Comparison of ENCODE assay signal across 2 cellular contexts in genomic region chrX:55340896-55341433, GRCh38.
TF ChIP-seq lines count a peak whose summit lies in the region.

No MANE protein-coding gene starts in this region.

TF ChIP-seq in GM23338, 12 proteins besides CTCF, POLR2A, EP300 and RAD21 (continued from another document):
- no peak for TF ChIP-seq REST (IDR thresholded peaks at IDR 0.05; ENCODE audit: unreplicated experiment)
- TF ChIP-seq NANOG (IDR thresholded peaks at IDR 0.05; ENCODE audit: borderline replicate concordance): no peak
- no peak for TF ChIP-seq STAT1 (IDR thresholded peaks at IDR 0.05; ENCODE audit: unreplicated experiment)
- TF ChIP-seq ZNF114 (CRISPR knock-in tag; IDR thresholded peaks at IDR 0.05): no peak
- TF ChIP-seq POLR2AphosphoS5 (IDR thresholded peaks at IDR 0.05; ENCODE audit: low read depth): no peak
- no peak for TF ChIP-seq EZH2phosphoT487 (IDR thresholded peaks at IDR 0.05; ENCODE audit: unreplicated experiment)
- TF ChIP-seq, protein P1, sequence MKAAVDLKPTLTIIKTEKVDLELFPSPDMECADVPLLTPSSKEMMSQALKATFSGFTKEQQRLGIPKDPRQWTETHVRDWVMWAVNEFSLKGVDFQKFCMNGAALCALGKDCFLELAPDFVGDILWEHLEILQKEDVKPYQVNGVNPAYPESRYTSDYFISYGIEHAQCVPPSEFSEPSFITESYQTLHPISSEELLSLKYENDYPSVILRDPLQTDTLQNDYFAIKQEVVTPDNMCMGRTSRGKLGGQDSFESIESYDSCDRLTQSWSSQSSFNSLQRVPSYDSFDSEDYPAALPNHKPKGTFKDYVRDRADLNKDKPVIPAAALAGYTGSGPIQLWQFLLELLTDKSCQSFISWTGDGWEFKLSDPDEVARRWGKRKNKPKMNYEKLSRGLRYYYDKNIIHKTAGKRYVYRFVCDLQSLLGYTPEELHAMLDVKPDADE (IDR thresholded peaks at IDR 0.05): no peak
- no peak for TF ChIP-seq ZNF331 (CRISPR knock-in tag; IDR thresholded peaks at IDR 0.05; ENCODE audit: low read depth)
- TF ChIP-seq CREB1 (CRISPR knock-in tag; IDR thresholded peaks at IDR 0.05; ENCODE audit: low read depth): no peak
- TF ChIP-seq, protein P2, sequence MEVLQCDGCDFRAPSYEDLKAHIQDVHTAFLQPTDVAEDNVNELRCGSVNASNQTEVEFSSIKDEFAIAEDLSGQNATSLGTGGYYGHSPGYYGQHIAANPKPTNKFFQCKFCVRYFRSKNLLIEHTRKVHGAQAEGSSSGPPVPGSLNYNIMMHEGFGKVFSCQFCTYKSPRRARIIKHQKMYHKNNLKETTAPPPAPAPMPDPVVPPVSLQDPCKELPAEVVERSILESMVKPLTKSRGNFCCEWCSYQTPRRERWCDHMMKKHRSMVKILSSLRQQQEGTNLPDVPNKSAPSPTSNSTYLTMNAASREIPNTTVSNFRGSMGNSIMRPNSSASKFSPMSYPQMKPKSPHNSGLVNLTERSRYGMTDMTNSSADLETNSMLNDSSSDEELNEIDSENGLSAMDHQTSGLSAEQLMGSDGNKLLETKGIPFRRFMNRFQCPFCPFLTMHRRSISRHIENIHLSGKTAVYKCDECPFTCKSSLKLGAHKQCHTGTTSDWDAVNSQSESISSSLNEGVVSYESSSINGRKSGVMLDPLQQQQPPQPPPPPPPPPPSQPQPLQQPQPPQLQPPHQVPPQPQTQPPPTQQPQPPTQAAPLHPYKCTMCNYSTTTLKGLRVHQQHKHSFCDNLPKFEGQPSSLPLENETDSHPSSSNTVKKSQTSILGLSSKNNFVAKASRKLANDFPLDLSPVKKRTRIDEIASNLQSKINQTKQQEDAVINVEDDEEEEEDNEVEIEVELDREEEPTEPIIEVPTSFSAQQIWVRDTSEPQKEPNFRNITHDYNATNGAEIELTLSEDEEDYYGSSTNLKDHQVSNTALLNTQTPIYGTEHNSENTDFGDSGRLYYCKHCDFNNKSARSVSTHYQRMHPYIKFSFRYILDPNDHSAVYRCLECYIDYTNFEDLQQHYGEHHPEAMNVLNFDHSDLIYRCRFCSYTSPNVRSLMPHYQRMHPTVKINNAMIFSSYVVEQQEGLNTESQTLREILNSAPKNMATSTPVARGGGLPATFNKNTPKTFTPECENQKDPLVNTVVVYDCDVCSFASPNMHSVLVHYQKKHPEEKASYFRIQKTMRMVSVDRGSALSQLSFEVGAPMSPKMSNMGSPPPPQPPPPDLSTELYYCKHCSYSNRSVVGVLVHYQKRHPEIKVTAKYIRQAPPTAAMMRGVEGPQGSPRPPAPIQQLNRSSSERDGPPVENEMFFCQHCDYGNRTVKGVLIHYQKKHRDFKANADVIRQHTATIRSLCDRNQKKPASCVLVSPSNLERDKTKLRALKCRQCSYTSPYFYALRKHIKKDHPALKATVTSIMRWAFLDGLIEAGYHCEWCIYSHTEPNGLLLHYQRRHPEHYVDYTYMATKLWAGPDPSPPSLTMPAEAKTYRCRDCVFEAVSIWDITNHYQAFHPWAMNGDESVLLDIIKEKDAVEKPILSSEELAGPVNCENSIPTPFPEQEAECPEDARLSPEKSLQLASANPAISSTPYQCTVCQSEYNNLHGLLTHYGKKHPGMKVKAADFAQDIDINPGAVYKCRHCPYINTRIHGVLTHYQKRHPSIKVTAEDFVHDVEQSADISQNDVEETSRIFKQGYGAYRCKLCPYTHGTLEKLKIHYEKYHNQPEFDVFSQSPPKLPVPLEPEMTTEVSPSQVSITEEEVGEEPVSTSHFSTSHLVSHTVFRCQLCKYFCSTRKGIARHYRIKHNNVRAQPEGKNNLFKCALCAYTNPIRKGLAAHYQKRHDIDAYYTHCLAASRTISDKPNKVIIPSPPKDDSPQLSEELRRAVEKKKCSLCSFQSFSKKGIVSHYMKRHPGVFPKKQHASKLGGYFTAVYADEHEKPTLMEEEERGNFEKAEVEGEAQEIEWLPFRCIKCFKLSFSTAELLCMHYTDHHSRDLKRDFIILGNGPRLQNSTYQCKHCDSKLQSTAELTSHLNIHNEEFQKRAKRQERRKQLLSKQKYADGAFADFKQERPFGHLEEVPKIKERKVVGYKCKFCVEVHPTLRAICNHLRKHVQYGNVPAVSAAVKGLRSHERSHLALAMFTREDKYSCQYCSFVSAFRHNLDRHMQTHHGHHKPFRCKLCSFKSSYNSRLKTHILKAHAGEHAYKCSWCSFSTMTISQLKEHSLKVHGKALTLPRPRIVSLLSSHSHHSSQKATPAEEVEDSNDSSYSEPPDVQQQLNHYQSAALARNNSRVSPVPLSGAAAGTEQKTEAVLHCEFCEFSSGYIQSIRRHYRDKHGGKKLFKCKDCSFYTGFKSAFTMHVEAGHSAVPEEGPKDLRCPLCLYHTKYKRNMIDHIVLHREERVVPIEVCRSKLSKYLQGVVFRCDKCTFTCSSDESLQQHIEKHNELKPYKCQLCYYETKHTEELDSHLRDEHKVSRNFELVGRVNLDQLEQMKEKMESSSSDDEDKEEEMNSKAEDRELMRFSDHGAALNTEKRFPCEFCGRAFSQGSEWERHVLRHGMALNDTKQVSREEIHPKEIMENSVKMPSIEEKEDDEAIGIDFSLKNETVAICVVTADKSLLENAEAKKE (CRISPR knock-in tag; IDR thresholded peaks at IDR 0.05): no peak

TF ChIP-seq in SK-N-SH treated with all-trans-retinoic acid at 6 μM for 48 hours, 23 proteins besides CTCF, POLR2A, EP300 and RAD21 (continued from another document):
- no peak for TF ChIP-seq ZC3H10 (CRISPR knock-in tag; IDR thresholded peaks at IDR 0.05)
- TF ChIP-seq TCF4 (CRISPR knock-in tag; IDR thresholded peaks at IDR 0.05; ENCODE audit: borderline replicate concordance): no peak
